19 cellular contexts compared by ENCODE assay signal in genomic region chr15:69165637-69166025, GRCh38.
"Had no signal": no experiment of that assay in that cellular context is flagged by ENCODE, and none has a peak within 500 bp of the region (broad histone marks: within the 10 kb centered on the region; RNA-seq: fewer than 3 reads in every experiment).

No MANE protein-coding gene starts in this region.

- H3K4me3 Mint-ChIP-seq: activated CD8-positive, alpha-beta T cell treated with anti-CD3 and anti-CD28 coated beads, Interleukin-2, amount 10 ng/mL, durations not matched to agents 7 days and 5 days; activated T-helper 17 cell treated with anti-CD3 and anti-CD28 coated beads, Interleukin-2, amount 50 U/mL, for 72 hours; mesothelial cell of epicardium; naive thymus-derived CD8-positive, alpha-beta T cell; neural progenitor cell; T-helper 2 cell treated with Interferon-gamma antibody and Interleukin-4, amounts not matched to agents 5 μg/mL and 100 μg/mL, for 36 hours had no signal

- H3K27ac Mint-ChIP-seq: activated CD8-positive, alpha-beta T cell treated with anti-CD3 and anti-CD28 coated beads, Interleukin-2, amount 10 ng/mL, durations not matched to agents 7 days and 5 days; activated naive CD4-positive, alpha-beta T cell treated with anti-CD3 and anti-CD28 coated beads, Interleukin-2, amount 50 U/mL, for 72 hours; activated T-helper 17 cell treated with anti-CD3 and anti-CD28 coated beads, Interleukin-2, amount 50 U/mL, for 72 hours; mesothelial cell of epicardium; naive thymus-derived CD8-positive, alpha-beta T cell; neural progenitor cell; T-helper 2 cell treated with Interferon-gamma antibody and Interleukin-4, amounts not matched to agents 5 μg/mL and 100 μg/mL, for 36 hours; type B pancreatic cell had no signal

- H3K27ac ChIP-seq: coronary artery, left ventricle myocardium inferior, neural progenitor cell, thoracic aorta, vagina, VCaP had no signal

- H3K36me3 ChIP-seq: left ventricle myocardium inferior, neural progenitor cell, thoracic aorta, vagina had no signal

- H3K27me3 ChIP-seq: vagina had no signal

- H3K9ac ChIP-seq: neural progenitor cell had no signal

- H3K36me3 Mint-ChIP-seq: activated naive CD4-positive, alpha-beta T cell treated with anti-CD3 and anti-CD28 coated beads, Interleukin-2, amount 50 U/mL, for 72 hours; mesothelial cell of epicardium; naive thymus-derived CD8-positive, alpha-beta T cell; neural progenitor cell had no signal

- H3K9me3 Mint-ChIP-seq: activated naive CD4-positive, alpha-beta T cell treated with anti-CD3 and anti-CD28 coated beads, Interleukin-2, amount 50 U/mL, for 72 hours; activated T-helper 17 cell treated with anti-CD3 and anti-CD28 coated beads, Interleukin-2, amount 50 U/mL, for 72 hours; mesothelial cell of epicardium; naive thymus-derived CD8-positive, alpha-beta T cell; neural progenitor cell; T-helper 2 cell treated with Interferon-gamma antibody and Interleukin-4, amounts not matched to agents 5 μg/mL and 100 μg/mL, for 36 hours; type B pancreatic cell had no signal

- H3K4me2 ChIP-seq: neural progenitor cell had no signal

- ATAC-seq: activated CD8-positive, alpha-beta T cell treated with anti-CD3 and anti-CD28 coated beads, Interleukin-2, amount 10 ng/mL, durations not matched to agents 7 days and 5 days; activated naive CD4-positive, alpha-beta T cell treated with anti-CD3 and anti-CD28 coated beads, Interleukin-2, amount 50 U/mL, for 72 hours; activated T-helper 17 cell treated with anti-CD3 and anti-CD28 coated beads, Interleukin-2, amount 50 U/mL, for 72 hours; naive thymus-derived CD8-positive, alpha-beta T cell had no signal

- DNase-seq: activated CD4-positive, alpha-beta T cell treated with anti-CD3 and anti-CD28 coated beads for 1 hour; activated CD4-positive, alpha-beta T cell treated with anti-CD3 and anti-CD28 coated beads, Interleukin-2, amount 50 U/mL, for 1 hour; activated CD8-positive, alpha-beta T cell treated with anti-CD3 and anti-CD28 coated beads, Interleukin-2, amount 10 ng/mL, durations not matched to agents 7 days and 5 days; cerebellar nuclear complex; kidney glomerular epithelial cell; left ventricle myocardium inferior; naive thymus-derived CD8-positive, alpha-beta T cell; stimulated activated CD4-positive, alpha-beta T cell treated with anti-CD3 and anti-CD28 coated beads, Interleukin-4, amount 100 ng/mL, for 1 hour; stimulated activated naive CD4-positive, alpha-beta T cell treated with Interleukin-2 at 50 U/mL for 16 hours had no signal

- H3K27me3 Mint-ChIP-seq: activated T-helper 17 cell treated with anti-CD3 and anti-CD28 coated beads, Interleukin-2, amount 50 U/mL, for 72 hours; naive thymus-derived CD8-positive, alpha-beta T cell; type B pancreatic cell had no signal

- H2AFZ ChIP-seq: neural progenitor cell had no signal

- H3K4me3 ChIP-seq: coronary artery, left ventricle myocardium inferior, neural progenitor cell, thoracic aorta, vagina had no signal

- H3K9me3 ChIP-seq: left ventricle myocardium inferior, thoracic aorta, vagina had no signal
